In the genomic region with DNA sequence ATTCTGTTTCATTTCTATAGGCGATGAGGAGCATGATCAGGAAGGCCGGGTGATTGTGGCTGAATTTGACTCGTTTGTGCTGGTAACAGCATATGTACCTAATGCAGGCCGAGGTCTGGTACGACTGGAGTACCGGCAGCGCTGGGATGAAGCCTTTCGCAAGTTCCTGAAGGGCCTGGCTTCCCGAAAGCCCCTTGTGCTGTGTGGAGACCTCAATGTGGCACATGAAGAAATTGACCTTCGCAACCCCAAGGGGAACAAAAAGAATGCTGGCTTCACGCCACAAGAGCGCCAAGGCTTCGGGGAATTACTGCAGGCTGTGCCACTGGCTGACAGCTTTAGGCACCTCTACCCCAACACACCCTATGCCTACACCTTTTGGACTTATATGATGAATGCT, we compare ENCODE assay signal across 13 cellular contexts. TPM values are rescaled to one million over a fixed set of nuclear protein-coding genes. Genes with fewer than 3 reads are reported as not detected.
DNase-seq lines count a peak whose midpoint lies in the region; TF ChIP-seq lines count a peak whose summit lies in the region.
"Had no signal": no experiment of that assay in that cellular context is flagged by ENCODE, and none has a peak within 500 bp of the region (broad histone marks: within the 10 kb centered on the region; RNA-seq: fewer than 3 reads in every experiment).

No MANE protein-coding gene starts in this region.

- peaks cover 27% of the 10 kb centered on the region for H3K36me3 Mint-ChIP-seq in activated CD4-positive, alpha-beta T cell treated with anti-CD3 and anti-CD28 coated beads, Interleukin-2, amount 10 ng/mL, durations not matched to agents 24 days and 14 days (ENCODE audit: low read depth)

- 60 to 69% methylated on average over 9 to 13 of the region's 13 CpGs for WGBS in esophagus squamous epithelium, 2 donors
- 51 to 73% (median 61%) methylated on average over 13 of the region's 13 CpGs for WGBS in spleen, 5 donors

- DNase-seq in activated CD4-positive, alpha-beta T cell treated with anti-CD3 and anti-CD28 coated beads, Interleukin-2, amount 10 ng/mL, durations not matched to agents 24 days and 14 days, result no peak
- no peak for DNase-seq in activated CD4-positive, alpha-beta T cell treated with anti-CD3 and anti-CD28 coated beads for 4 hours
- DNase-seq in NB4 (ENCODE audit: low read depth) (peak; percentile 83), esophagus squamous epithelium (lab: John Stamatoyannopoulos, UW) (no peak), spleen (no peak), WERI-Rb-1 (no peak)
- no peak for DNase-seq in activated T-cell treated with anti-CD3 and anti-CD28 coated beads, Interleukin-2, amount 50 U/mL, for 48 hours
- no peak for DNase-seq in activated naive CD4-positive, alpha-beta T cell treated with anti-CD3 and anti-CD28 coated beads, Interleukin-2, amount 50 U/mL, for 16 hours
- DNase-seq: activated CD4-positive, alpha-beta T cell treated with anti-CD3 and anti-CD28 coated beads for 36 hours; activated naive CD4-positive, alpha-beta T cell treated with Interleukin-2 at 50 U/mL for 16 hours; cortex of kidney; foreskin keratinocyte; SJCRH30 had no signal

- H3K36me3 ChIP-seq in esophagus squamous epithelium (peaks cover 22 to 47% (median 33%) of the 10 kb centered on the region in 3 donors), spleen (peaks cover 6 to 54% (median 43%) of the 10 kb centered on the region in 6 donors), WERI-Rb-1 (peaks cover 68% of the 10 kb centered on the region)

- H3K4me3 Mint-ChIP-seq in activated CD4-positive, alpha-beta T cell treated with anti-CD3 and anti-CD28 coated beads, Interleukin-2, amount 10 ng/mL, durations not matched to agents 24 days and 14 days, result no peak overlapping the region
- H3K4me3 Mint-ChIP-seq: activated CD4-positive, alpha-beta T cell treated with anti-CD3 and anti-CD28 coated beads for 36 hours had no signal

- H3K4me1 ChIP-seq in esophagus squamous epithelium (peaks cover 27 to 72% (median 33%) of the 10 kb centered on the region in 3 donors), spleen (peaks cover 45 to 85% (median 72%) of the 10 kb centered on the region in 6 donors)
- H3K4me1 ChIP-seq: SJCRH30 had no signal

- intact Hi-C loops in activated CD4-positive, alpha-beta T cell treated with anti-CD3 and anti-CD28 coated beads, Interleukin-2, amount 10 ng/mL, durations not matched to agents 24 days and 14 days (cut with micrococcal nuclease), result no loop called here
- intact Hi-C loops in esophagus squamous epithelium (cut with DNase I), result loop anchor here (5.0 kb wide), 1 partner anchor 110 kb away; no protein-coding TSS in a partner anchor
- intact Hi-C loops in spleen (cut with DNase I; ENCODE audit: low total_unique reads), result no loop called here

- peak overlapping the region; percentile 3 for H3K27ac Mint-ChIP-seq in activated CD4-positive, alpha-beta T cell treated with anti-CD3 and anti-CD28 coated beads, Interleukin-2, amount 10 ng/mL, durations not matched to agents 24 days and 14 days

- TF ChIP-seq POLR2A in NB4 (IDR thresholded peaks at IDR 0.05; ENCODE audit: extremely low read depth, insufficient read length) (no peak), esophagus squamous epithelium (IDR thresholded peaks at IDR 0.05) (no peak), spleen (IDR thresholded peaks at IDR 0.05) (no peak)

- no peaks in the 10 kb centered on the region for H3K27me3 Mint-ChIP-seq in activated CD4-positive, alpha-beta T cell treated with anti-CD3 and anti-CD28 coated beads, Interleukin-2, amount 10 ng/mL, durations not matched to agents 24 days and 14 days
- H3K27me3 Mint-ChIP-seq: activated CD4-positive, alpha-beta T cell treated with anti-CD3 and anti-CD28 coated beads for 36 hours had no signal

- H3K9me3 ChIP-seq in esophagus squamous epithelium, result no peaks in the 10 kb centered on the region
- H3K9me3 ChIP-seq in spleen, result no peaks in the 10 kb centered on the region
- H3K9me3 ChIP-seq in WERI-Rb-1 (ENCODE audit: severe bottlenecking), result no peaks in the 10 kb centered on the region
- H3K9me3 ChIP-seq: SJCRH30 had no signal

- H3K27ac ChIP-seq in esophagus squamous epithelium, result peak overlapping the region in 3 of 4 donors; percentile 12 to 97 (median 96)
- peak overlapping the region in 5 of 8 donors; percentile 32 to 97 (median 93) for H3K27ac ChIP-seq in spleen
- H3K27ac ChIP-seq in WERI-Rb-1, result no peak overlapping the region
- H3K27ac ChIP-seq: SJCRH30 had no signal

- TF ChIP-seq CTCF in NB4 (IDR thresholded peaks at IDR 0.05; ENCODE audit: low read depth, low read length), result no peak
- TF ChIP-seq CTCF in esophagus squamous epithelium (IDR thresholded peaks at IDR 0.05), result no peak
- TF ChIP-seq CTCF in spleen (IDR thresholded peaks at IDR 0.05 in 8 of 11, conservative IDR thresholded peaks at IDR 0.05 in 3 of 11), result no peak
- no peak for TF ChIP-seq CTCF in WERI-Rb-1 (IDR thresholded peaks at IDR 0.05; ENCODE audit: low read depth, low read length)

- H3K4me3 ChIP-seq in NB4 (ENCODE audit: low read depth, low read length) (peak overlapping the region; percentile 87), esophagus squamous epithelium (no peak overlapping the region), spleen (peak overlapping the region in 1 of 8 donors; percentile 81), WERI-Rb-1 (ENCODE audit: low read depth, low read length) (no peak overlapping the region)

- H3K9me3 Mint-ChIP-seq in activated CD4-positive, alpha-beta T cell treated with anti-CD3 and anti-CD28 coated beads, Interleukin-2, amount 10 ng/mL, durations not matched to agents 24 days and 14 days, result no peaks in the 10 kb centered on the region

- peaks cover 33% of the 10 kb centered on the region for H3K4me1 Mint-ChIP-seq in activated CD4-positive, alpha-beta T cell treated with anti-CD3 and anti-CD28 coated beads, Interleukin-2, amount 10 ng/mL, durations not matched to agents 24 days and 14 days

- H3K27me3 ChIP-seq in esophagus squamous epithelium (no peaks in the 10 kb centered on the region), spleen (replicated peaks in 1 of 7) (no peaks in the 10 kb centered on the region), WERI-Rb-1 (ENCODE audit: insufficient read depth, low read depth, severe bottlenecking) (no peaks in the 10 kb centered on the region)
- H3K27me3 ChIP-seq: foreskin keratinocyte, SJCRH30 had no signal

RNA-seq across cellular contexts. Expression of gene APEX1, which starts 1.9 kb away (rescaled TPM):
- total RNA-seq in activated CD4-positive, alpha-beta T cell treated with anti-CD3 and anti-CD28 coated beads, Interleukin-2, amount 10 ng/mL, durations not matched to agents 24 days and 14 days, result 239 and 242 TPM in 2 replicates
- total RNA-seq in esophagus squamous epithelium (100 to 1,000 TPM in 3 of 4 donors, 10 to 100 TPM in 1; 75.7 to 132 (median 115) TPM), spleen (100 to 1,000 TPM in 6 of 7 donors, 10 to 100 TPM in 1; 89.4 to 153 (median 104) TPM)
- polyA plus RNA-seq in spleen, result 100 to 1,000 TPM; 139 to 151 (median 140) TPM

RNA-seq across cellular contexts. Expression of gene OSGEP, which starts 2.4 kb away (rescaled TPM):
- 69.8 and 76.9 TPM in 2 replicates for total RNA-seq in activated CD4-positive, alpha-beta T cell treated with anti-CD3 and anti-CD28 coated beads, Interleukin-2, amount 10 ng/mL, durations not matched to agents 24 days and 14 days
- 10 to 100 TPM; 22.3 to 41.6 (median 26.6) TPM for total RNA-seq in esophagus squamous epithelium
- total RNA-seq in spleen, result 100 to 1,000 TPM in 2 of 7 donors, 10 to 100 TPM in 5; 48.6 to 110 (median 72.6) TPM
- 100 to 1,000 TPM in 1 of 3 donors, 10 to 100 TPM in 2; 78.7 to 107 (median 87.1) TPM for polyA plus RNA-seq in spleen

RNA-seq across cellular contexts. Expression of gene PIP4P1, which starts 4.3 kb away (rescaled TPM):
- 29.5 and 30.7 TPM in 2 replicates for total RNA-seq in activated CD4-positive, alpha-beta T cell treated with anti-CD3 and anti-CD28 coated beads, Interleukin-2, amount 10 ng/mL, durations not matched to agents 24 days and 14 days
- total RNA-seq in esophagus squamous epithelium (10 to 100 TPM; 15.8 to 25.7 (median 19.1) TPM), spleen (10 to 100 TPM; 32.5 to 45.6 (median 38.4) TPM)
- 10 to 100 TPM; 37.1 to 79.6 (median 55.9) TPM for polyA plus RNA-seq in spleen

RNA-seq across cellular contexts. Expression of gene PNP, which starts 12.2 kb away (rescaled TPM):
- 155 and 158 TPM in 2 replicates for total RNA-seq in activated CD4-positive, alpha-beta T cell treated with anti-CD3 and anti-CD28 coated beads, Interleukin-2, amount 10 ng/mL, durations not matched to agents 24 days and 14 days
- total RNA-seq in esophagus squamous epithelium (100 to 1,000 TPM in 2 of 4 donors, 10 to 100 TPM in 2; 84.4 to 155 (median 104) TPM), spleen (10 to 100 TPM; 36.0 to 93.1 (median 65.5) TPM)
- polyA plus RNA-seq in spleen, result 10 to 100 TPM; 44.8 to 64.3 (median 48.2) TPM

RNA-seq across cellular contexts. Expression of gene KLHL33, which starts 21.0 kb away (rescaled TPM):
- total RNA-seq in activated CD4-positive, alpha-beta T cell treated with anti-CD3 and anti-CD28 coated beads, Interleukin-2, amount 10 ng/mL, durations not matched to agents 24 days and 14 days, result 0.09 TPM in 1 of 2 replicates, not detected in the other
- under 1 TPM in 1 of 4 donors, not detected in 3; 0.57 TPM for total RNA-seq in esophagus squamous epithelium
- 1 to 10 TPM in 2 of 7 donors, under 1 TPM in 4, not detected in 1; 0.47 to 2.9 (median 0.86) TPM for total RNA-seq in spleen
- polyA plus RNA-seq in spleen, result under 1 TPM; 0.22 to 0.54 (median 0.32) TPM
- total RNA-seq: foreskin keratinocyte, SJCRH30 had no signal
- polyA plus RNA-seq: foreskin keratinocyte had no signal
